In genomic region chr6:111250743-111251406, GRCh38 we compare ENCODE assay signal across 1 cellular context.
A peak's percentile ranks its signal among the peaks of the same experiment; 100 is the strongest.
TF ChIP-seq lines count a peak whose summit lies in the region.

No MANE protein-coding gene starts in this region.

TF ChIP-seq in HepG2, 621 proteins besides CTCF, POLR2A, EP300 and RAD21 (continued from another document):
- TF ChIP-seq ZBTB40 (IDR thresholded peaks at IDR 0.05) = peak; percentile 26; the same call in 1 of the 2 replicates
- TF ChIP-seq ZBTB40 (CRISPR knock-in tag; IDR thresholded peaks at IDR 0.05) = peak; percentile 94
- TF ChIP-seq DPF2 (CRISPR knock-in tag; IDR thresholded peaks at IDR 0.05; ENCODE audit: borderline replicate concordance, low read depth) = no peak
- TF ChIP-seq ZNF17 (CRISPR knock-in tag; IDR thresholded peaks at IDR 0.05) = no peak
- no peak for TF ChIP-seq ZSCAN21 (CRISPR knock-in tag; IDR thresholded peaks at IDR 0.05; ENCODE audit: borderline replicate concordance)
